24 cellular contexts compared by ENCODE assay signal in the genomic region with DNA sequence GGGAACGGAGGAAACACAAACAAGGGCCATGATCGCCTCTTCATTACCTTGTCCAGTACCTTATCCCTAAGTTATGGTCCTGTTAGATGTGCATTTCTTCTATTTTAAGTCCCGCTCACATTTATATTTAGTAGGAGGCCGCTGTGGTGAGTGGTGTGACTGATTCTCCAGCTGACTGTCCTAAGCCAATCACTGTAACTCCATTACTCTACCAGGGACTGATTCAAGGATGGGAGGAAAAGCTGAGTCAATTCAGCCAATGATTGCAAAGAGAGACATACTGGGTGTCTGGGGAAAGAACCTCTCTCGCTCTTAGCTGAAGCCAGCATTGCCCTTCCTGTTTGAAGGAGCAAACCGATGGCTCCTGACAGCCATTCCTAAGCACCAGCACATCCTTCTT. TPM values are rescaled to one million over a fixed set of nuclear protein-coding genes. Genes with fewer than 3 reads are reported as not detected.
A peak's percentile ranks its signal among the peaks of the same experiment; 100 is the strongest.
DNase-seq lines count a peak whose midpoint lies in the region; ATAC-seq, FAIRE-seq and TF ChIP-seq lines count a peak whose summit lies in the region.
"Had no signal": no experiment of that assay in that cellular context is flagged by ENCODE, and none has a peak within 500 bp of the region (broad histone marks: within the 10 kb centered on the region; RNA-seq: fewer than 3 reads in every experiment).

No MANE protein-coding gene starts in this region.

- peak overlapping the region; percentile 75 to 92 for H3K27ac Mint-ChIP-seq in natural killer cell treated with Interleukin-12 subunit alpha and Interleukin-12 subunit beta and Interleukin-15 and Interleukin-18, amount 100 ng/mL, for 72 hours
- no peak overlapping the region for H3K27ac Mint-ChIP-seq in GM23338
- H3K27ac Mint-ChIP-seq: activated CD4-positive, alpha-beta T cell treated with anti-CD3 and anti-CD28 coated beads, Interleukin-2, amount 10 ng/mL, durations not matched to agents 24 days and 14 days; activated naive CD4-positive, alpha-beta T cell treated with anti-CD3 and anti-CD28 coated beads for 36 hours had no signal

- intact Hi-C loops in HepG2 (cut with micrococcal nuclease; ENCODE audit: unreplicated experiment), result loop anchor here (2.0 to 5.0 kb wide), 2 partner anchors 59 to 324 kb away; partner anchors contain the start of gene CDC7
- intact Hi-C loops in right lobe of liver (cut with DNase I), result no loop called here
- intact Hi-C loops in left cardiac atrium (cut with DNase I), result no loop called here

- ATAC-seq in HepG2 (no peak), right lobe of liver (no peak), left cardiac atrium (peak; percentile 62 to 78), HG03045 (IDR thresholded peaks at IDR 0.05; ENCODE audit: unreplicated experiment) (no peak), GM23338 (no peak)
- peak in 1 of 2 donors; percentile 11 for ATAC-seq in natural killer cell treated with Interleukin-12 subunit alpha and Interleukin-12 subunit beta and Interleukin-15 and Interleukin-18, amount 100 ng/mL, for 72 hours
- ATAC-seq: Panc1 had no signal

- FAIRE-seq in HepG2 (lab: Jason Lieb, UNC), result no peak
- FAIRE-seq: GM12892 had no signal

- no TSS peak for BruUV-seq in HepG2 (replicated peaks; lab: Mats Ljungman, UMichigan)

- H3K27me3 ChIP-seq in HepG2 (ENCODE audit: control insufficient read depth in 1 of 2, insufficient read depth in 2 of 2, low read length in 2 of 2), result no peaks in the 10 kb centered on the region
- no peaks in the 10 kb centered on the region for H3K27me3 ChIP-seq in right lobe of liver
- no peaks in the 10 kb centered on the region for H3K27me3 ChIP-seq in GM23338 (ENCODE audit: insufficient read depth)
- no peaks in the 10 kb centered on the region for H3K27me3 ChIP-seq in neuronal stem cell (ENCODE audit: control insufficient read depth in 3 of 3, insufficient read depth in 3 of 3, low read depth in 1 of 3, low read length in 3 of 3)
- H3K27me3 ChIP-seq: BLaER1, cardiac muscle cell, SJSA1, uterus had no signal

- TF ChIP-seq POLR2A in HepG2 (IDR thresholded peaks at IDR 0.05; ENCODE audit: insufficient read depth in 1 of 2, low read depth in 2 of 2, low read length in 2 of 2) (peak; percentile 16 to 26; a peak in 3 of 4 replicates), right lobe of liver (IDR thresholded peaks at IDR 0.05) (no peak)

- no peak overlapping the region for H4K91ac ChIP-seq in neuronal stem cell (ENCODE audit: low read depth, low read length, poor library complexity)

- H3K9me3 ChIP-seq in HepG2 (ENCODE audit: low read length) (no peaks in the 10 kb centered on the region), right lobe of liver (no peaks in the 10 kb centered on the region), neuronal stem cell (replicated peaks in 1 of 2; ENCODE audit: control insufficient read depth in 2 of 2, insufficient read depth in 1 of 2, low read depth in 1 of 2, low read length in 2 of 2) (no peaks in the 10 kb centered on the region)
- H3K9me3 ChIP-seq: BLaER1, mucosa of descending colon, uterus had no signal

- no peak overlapping the region for H2AK5ac ChIP-seq in neuronal stem cell (ENCODE audit: low read depth, low read length)

- peak overlapping the region in 1 of 3 experiments; percentile 44; a peak in 1 of 6 replicates for H3K4me3 ChIP-seq in HepG2 (replicated peaks in 1 of 3; ENCODE audit: insufficient read depth in 1 of 3, low read depth in 2 of 3, low read length in 3 of 3)
- no peak overlapping the region for H3K4me3 ChIP-seq in right lobe of liver
- no peak overlapping the region for H3K4me3 ChIP-seq in GM23338
- no peak overlapping the region for H3K4me3 ChIP-seq in neuronal stem cell (ENCODE audit: low read length in 2 of 2)
- H3K4me3 ChIP-seq: BLaER1, cardiac muscle cell, mucosa of descending colon, SJSA1, uterus had no signal

- H2BK15ac ChIP-seq in neuronal stem cell (ENCODE audit: low read length), result no peak overlapping the region

- no peaks in the 10 kb centered on the region for H3F3A ChIP-seq in GM23338 (replicated peaks; ENCODE audit: low read depth)

- H3K14ac ChIP-seq in neuronal stem cell (ENCODE audit: low read length), result no peak overlapping the region

- H3K9me3 Mint-ChIP-seq in natural killer cell treated with Interleukin-12 subunit alpha and Interleukin-12 subunit beta and Interleukin-15 and Interleukin-18, amount 100 ng/mL, for 72 hours, result no peaks in the 10 kb centered on the region
- H3K9me3 Mint-ChIP-seq in GM23338, result no peaks in the 10 kb centered on the region
- H3K9me3 Mint-ChIP-seq: activated CD4-positive, alpha-beta T cell treated with anti-CD3 and anti-CD28 coated beads, Interleukin-2, amount 10 ng/mL, durations not matched to agents 24 days and 14 days; activated naive CD4-positive, alpha-beta T cell treated with anti-CD3 and anti-CD28 coated beads for 36 hours; H9 had no signal

- no peak for TF ChIP-seq RAD21 in HepG2 (CRISPR knock-in tag; IDR thresholded peaks at IDR 0.05)

- peak overlapping the region; percentile 60 for H3K4me3 Mint-ChIP-seq in natural killer cell treated with Interleukin-12 subunit alpha and Interleukin-12 subunit beta and Interleukin-15 and Interleukin-18, amount 100 ng/mL, for 72 hours
- H3K4me3 Mint-ChIP-seq in GM23338, result no peak overlapping the region
- H3K4me3 Mint-ChIP-seq: activated CD4-positive, alpha-beta T cell treated with anti-CD3 and anti-CD28 coated beads, Interleukin-2, amount 10 ng/mL, durations not matched to agents 24 days and 14 days; activated naive CD4-positive, alpha-beta T cell treated with anti-CD3 and anti-CD28 coated beads for 36 hours; H9 had no signal

- H2BK12ac ChIP-seq in neuronal stem cell (ENCODE audit: low read length), result no peak overlapping the region

- H3K4ac ChIP-seq in neuronal stem cell (ENCODE audit: low read length), result no peak overlapping the region

- peaks cover 79 to 84% of the 10 kb centered on the region in 2 donors for H3K4me1 Mint-ChIP-seq in natural killer cell treated with Interleukin-12 subunit alpha and Interleukin-12 subunit beta and Interleukin-15 and Interleukin-18, amount 100 ng/mL, for 72 hours (ENCODE audit: low read depth in 2 of 2)
- H3K4me1 Mint-ChIP-seq in GM23338, result no peaks in the 10 kb centered on the region; the same call in 2 of the 3 replicates

- H3K79me1 ChIP-seq in neuronal stem cell (ENCODE audit: low read depth, low read length), result no peaks in the 10 kb centered on the region

- H3K79me2 ChIP-seq in HepG2 (ENCODE audit: insufficient read depth, low read length), result peaks cover 80% of the 10 kb centered on the region
- no peaks in the 10 kb centered on the region for H3K79me2 ChIP-seq in GM23338 (replicated peaks; ENCODE audit: insufficient read depth)

- no peaks in the 10 kb centered on the region for H3K36me3 Mint-ChIP-seq in natural killer cell treated with Interleukin-12 subunit alpha and Interleukin-12 subunit beta and Interleukin-15 and Interleukin-18, amount 100 ng/mL, for 72 hours
- no peaks in the 10 kb centered on the region for H3K36me3 Mint-ChIP-seq in GM23338 (ENCODE audit: low read depth)

- CTCF ChIA-PET in HepG2 (lab: Yijun Ruan, JAX; ENCODE audit: low intra/inter-chr PET ratio, low total read pairs), result no interaction called here

- H2BK120ac ChIP-seq in neuronal stem cell (ENCODE audit: low read depth, low read length), result no peak overlapping the region

- H2BK5ac ChIP-seq in neuronal stem cell (ENCODE audit: low read length), result no peak overlapping the region

- POLR2A ChIA-PET in HepG2 (lab: Yijun Ruan, JAX), result interaction anchor here (0.9 to 2.8 kb wide), 7 partner anchors 9 to 35 kb away, joined by 3 to 17 read pairs (median 3); no protein-coding TSS in a partner anchor

- H4K8ac ChIP-seq in neuronal stem cell (ENCODE audit: low read depth, low read length), result no peak overlapping the region

- H3K4me2 ChIP-seq in HepG2 (ENCODE audit: low read depth, low read length) (peak overlapping the region; percentile 92), GM23338 (no peak overlapping the region), neuronal stem cell (ENCODE audit: insufficient read depth, low read length, poor library complexity, severe bottlenecking) (no peak overlapping the region)
- H3K4me2 ChIP-seq: BLaER1 had no signal

- no peak overlapping the region for H3K23ac ChIP-seq in neuronal stem cell (ENCODE audit: low read depth, low read length, poor library complexity)

- H4K20me1 ChIP-seq in HepG2 (ENCODE audit: insufficient read depth, low read length) (no peaks in the 10 kb centered on the region), GM23338 (replicated peaks; ENCODE audit: insufficient read depth) (no peaks in the 10 kb centered on the region)
- H4K20me1 ChIP-seq: BLaER1 had no signal

- H3K9me2 ChIP-seq in GM23338 (ENCODE audit: insufficient read depth), result no peaks in the 10 kb centered on the region; the same call in 1 of the 2 replicates

- H2AFZ ChIP-seq in HepG2 (ENCODE audit: low read length) (no peak overlapping the region), GM23338 (no peak overlapping the region), neuronal stem cell (ENCODE audit: low read length) (no peak overlapping the region)

- no peak for TF ChIP-seq EP300 in HepG2 (IDR thresholded peaks at IDR 0.05; ENCODE audit: low read depth in 2 of 2, low read length in 2 of 2)
- TF ChIP-seq EP300 in HepG2 (CRISPR knock-in tag; IDR thresholded peaks at IDR 0.05; ENCODE audit: borderline replicate concordance), result no peak

- peak overlapping the region; percentile 84 for H3K9ac ChIP-seq in HepG2 (ENCODE audit: insufficient read depth, low read depth, low read length)
- H3K9ac ChIP-seq in neuronal stem cell (ENCODE audit: low read depth, low read length, poor library complexity), result no peak overlapping the region
- H3K9ac ChIP-seq: BLaER1 had no signal

- DNase-seq in HepG2 (ENCODE audit: low spot score), result no peak
- no peak for DNase-seq in right lobe of liver
- DNase-seq in left cardiac atrium, result no peak
- DNase-seq in natural killer cell treated with Interleukin-12 subunit alpha and Interleukin-12 subunit beta and Interleukin-15 and Interleukin-18, amount 100 ng/mL, for 72 hours (ENCODE audit: low spot score), result no peak
- DNase-seq in GM23338 (ENCODE audit: low spot score), result no peak
- DNase-seq in neuronal stem cell (ENCODE audit: low spot score), result no peak
- DNase-seq in RKO (ENCODE audit: low spot score), result no peak
- DNase-seq: activated CD4-positive, alpha-beta T cell treated with anti-CD3 and anti-CD28 coated beads, Interleukin-2, amount 10 ng/mL, durations not matched to agents 24 days and 14 days; activated naive CD4-positive, alpha-beta T cell treated with anti-CD3 and anti-CD28 coated beads for 36 hours; activated T-cell treated with anti-CD3 and anti-CD28 coated beads, Interleukin-2, amount 50 U/mL, for 48 hours; dermis blood vessel endothelial cell; H9; head of caudate nucleus; NCI-H146; NCI-H524 treated with DMSO at 0.1 percent for 48 hours; T-helper 1 cell; uterus had no signal

- H3K18ac ChIP-seq in neuronal stem cell (ENCODE audit: low read length), result no peak overlapping the region

- 85% methylated on average over 6 of the region's 6 CpGs for WGBS in HepG2 (ENCODE audit: low lambda C conversion rate)
- WGBS in right lobe of liver (ENCODE audit: insufficient coverage, low coverage, low lambda C conversion rate, missing lambda C conversion rate), result 88% methylated on average over 6 of the region's 6 CpGs
- no CpG with 5 or more reads among the region's 6 CpGs for WGBS in neuronal stem cell (ENCODE audit: extremely low coverage in 2 of 2, insufficient read length in 2 of 2, insufficient replicate concordance in 1 of 2), 2 donors

- H3K27ac ChIP-seq in HepG2 (ENCODE audit: extremely low read length, insufficient read depth, low read length), result peak overlapping the region; percentile 97
- no peak overlapping the region for H3K27ac ChIP-seq in right lobe of liver
- H3K27ac ChIP-seq in GM23338 (ENCODE audit: low read depth), result no peak overlapping the region
- no peak overlapping the region for H3K27ac ChIP-seq in neuronal stem cell (replicated peaks; ENCODE audit: low read length)
- H3K27ac ChIP-seq: BLaER1, cardiac muscle cell, SJSA1, uterus had no signal

- no peaks in the 10 kb centered on the region for H3K27me3 Mint-ChIP-seq in natural killer cell treated with Interleukin-12 subunit alpha and Interleukin-12 subunit beta and Interleukin-15 and Interleukin-18, amount 100 ng/mL, for 72 hours
- no peaks in the 10 kb centered on the region for H3K27me3 Mint-ChIP-seq in GM23338 (ENCODE audit: insufficient read depth, low read depth, poor library complexity)

- no peak for TF ChIP-seq CTCF in HepG2 (CRISPR knock-in tag; IDR thresholded peaks at IDR 0.05)
- no peak for TF ChIP-seq CTCF in right lobe of liver (IDR thresholded peaks at IDR 0.05)
- TF ChIP-seq CTCF in GM23338 (conservative IDR thresholded peaks at IDR 0.05; ENCODE audit: low read depth in 2 of 2), result no peak

- H3K4me1 ChIP-seq in HepG2 (ENCODE audit: insufficient read depth, low read length) (peaks cover 98% of the 10 kb centered on the region), right lobe of liver (peaks cover 0 to 31% (median 17%) of the 10 kb centered on the region in 4 donors), GM23338 (ENCODE audit: insufficient read depth) (no peaks in the 10 kb centered on the region), neuronal stem cell (ENCODE audit: control insufficient read depth in 2 of 2, insufficient read depth in 1 of 2, low read depth in 1 of 2, low read length in 2 of 2) (peaks cover 5 to 8% of the 10 kb centered on the region in 2 donors)

- H3K36me3 ChIP-seq in HepG2 (replicated peaks in 1 of 2; ENCODE audit: control insufficient read depth in 1 of 2, insufficient read depth in 2 of 2, low read length in 2 of 2) (peaks cover 3 to 5% of the 10 kb centered on the region in 2 experiments; a peak in 3 of 5 replicates), right lobe of liver (no peaks in the 10 kb centered on the region), GM23338 (ENCODE audit: insufficient read depth) (no peaks in the 10 kb centered on the region), neuronal stem cell (replicated peaks in 1 of 2; ENCODE audit: control insufficient read depth in 2 of 2, insufficient read depth in 2 of 2, low read length in 2 of 2) (no peaks in the 10 kb centered on the region)
- H3K36me3 ChIP-seq: BLaER1, cardiac muscle cell, SJSA1, uterus had no signal

- in situ Hi-C loops in HepG2 (cut with HindIII; ENCODE audit: extremely low pct_ligation_motif_present, low pct_unique_long_range_greater_than_20kb), result no loop called here

RNA-seq across cellular contexts. Expression of gene TGFBR3, which starts 59.7 kb away (rescaled TPM):
- 44.8 and 76.5 TPM in 2 replicates for total RNA-seq in HepG2 (2016; rRNA removed; fragmentation: Illumina TruSeq; extraction: Trizol)
- total RNA-seq in HepG2 (2016; cell fraction: cytosol; rRNA removed; fragmentation: Illumina TruSeq; extraction: Trizol; ENCODE audit: low read depth), result 8.1 TPM in 2 replicates
- total RNA-seq in HepG2 (2016; cell fraction: insoluble cytoplasmic fraction; rRNA removed; fragmentation: Illumina TruSeq; extraction: Trizol), result 37.2 and 78.5 TPM in 2 replicates
- 23.2 and 23.6 TPM in 2 replicates for total RNA-seq in HepG2 (2016; cell fraction: membrane; rRNA removed; fragmentation: Illumina TruSeq; extraction: Trizol)
- 92.0 and 99.3 TPM in 2 replicates for total RNA-seq in HepG2 (2016; cell fraction: nucleus; rRNA removed; fragmentation: Illumina TruSeq; extraction: Trizol)
- 146 and 195 TPM in 2 replicates for polyA plus RNA-seq in HepG2 (2011; rRNA removed)
- 160 and 165 TPM in 2 replicates for polyA plus RNA-seq in HepG2 (2011; cell fraction: cytosol; rRNA removed)
- 88.3 and 110 TPM in 2 replicates for polyA plus RNA-seq in HepG2 (2011; cell fraction: nucleus; rRNA removed)
- polyA plus RNA-seq in HepG2 (2012), result 94.7 and 114 TPM in 2 replicates
- polyA plus RNA-seq in HepG2 (2016; cell fraction: cytosol; fragmentation: Illumina TruSeq; extraction: Trizol; ENCODE audit: low read depth), result 1.5 and 1.6 TPM in 2 replicates
- 26.7 and 28.7 TPM in 2 replicates for polyA plus RNA-seq in HepG2 (2016; cell fraction: insoluble cytoplasmic fraction; fragmentation: Illumina TruSeq; extraction: Trizol; ENCODE audit: low read depth)
- polyA plus RNA-seq in HepG2 (2016; cell fraction: membrane; fragmentation: Illumina TruSeq; extraction: Trizol; ENCODE audit: low read depth), result 5.7 and 6.6 TPM in 2 replicates
- 66.6 and 67.2 TPM in 2 replicates for polyA plus RNA-seq in HepG2 (2016; cell fraction: nucleus; fragmentation: Illumina TruSeq; extraction: Trizol; ENCODE audit: insufficient read depth, low read depth)
- 82.3 and 729 TPM in 2 replicates for polyA minus RNA-seq in HepG2 (2011; rRNA and poly(A)+ RNA removed; ENCODE audit: low replicate concordance)
- polyA minus RNA-seq in HepG2 (2011; cell fraction: cytosol; rRNA and poly(A)+ RNA removed), result 295 and 307 TPM in 2 replicates
- polyA minus RNA-seq in HepG2 (2011; cell fraction: nucleus; rRNA and poly(A)+ RNA removed), result 324 and 354 TPM in 2 replicates
- 10 to 100 TPM in 5 of 6 experiments, 1 to 10 TPM in 1; 9.0 to 32.3 (median 18.1) TPM for total RNA-seq in right lobe of liver
- 10 to 100 TPM; 43.8 to 56.2 TPM for total RNA-seq in left cardiac atrium
- total RNA-seq in natural killer cell treated with Interleukin-12 subunit alpha and Interleukin-12 subunit beta and Interleukin-15 and Interleukin-18, amount 100 ng/mL, for 72 hours, result 100 to 1,000 TPM in 1 of 2 donors, 10 to 100 TPM in 1; 67.6 to 157 TPM
- 2.1 and 2.9 TPM in 2 replicates for total RNA-seq in GM23338 (2014; rRNA removed; shearing (Covaris generic))
- polyA plus RNA-seq in GM23338 (2016; fragmentation: Nextera tagmentation; extraction: Ambion mirVana), result 1.2 and 1.7 TPM in 2 replicates
- 5.3 TPM for polyA plus RNA-seq in neuronal stem cell (2013, experiment 1 of 2)
- polyA plus RNA-seq in neuronal stem cell (2013, experiment 2 of 2), result 5.1 TPM

Comparison
In these comparisons a context has a peak if more than half of its experiments do, and no peak if none do; other contexts are left out.
1. ATAC-seq: peak in left cardiac atrium (2 of 2); none in HepG2 (single experiment), right lobe of liver (0 of 4), HG03045 (single experiment) and GM23338 (single experiment).